In genomic region chr3:17823039-17823438, GRCh38 we compare ENCODE assay signal across 28 cellular contexts.
DNase-seq lines count a peak whose midpoint lies in the region; ATAC-seq, FAIRE-seq and TF ChIP-seq lines count a peak whose summit lies in the region.
"Had no signal": no experiment of that assay in that cellular context is flagged by ENCODE, and none has a peak within 500 bp of the region (broad histone marks: within the 10 kb centered on the region; RNA-seq: fewer than 3 reads in every experiment).

No MANE protein-coding gene starts in this region.

- H3K9me3 ChIP-seq in PC-9 (ENCODE audit: insufficient read depth, low read depth) (no peaks in the 10 kb centered on the region), small intestine (ENCODE audit: control insufficient read depth, low read depth) (no peaks in the 10 kb centered on the region)
- H3K9me3 ChIP-seq: BE2C had no signal

- no peaks in the 10 kb centered on the region for H3K9me2 ChIP-seq in PC-9 (ENCODE audit: insufficient read depth)

- H4K20me1 ChIP-seq in PC-9 (ENCODE audit: insufficient read depth) = no peaks in the 10 kb centered on the region
- H4K20me1 ChIP-seq: BLaER1 had no signal

- no TSS peak for BruUV-seq in PC-9 (replicated peaks; lab: Mats Ljungman, UMichigan)

- POLR2A ChIA-PET in PC-9 (lab: Charles Lee; ENCODE audit: unreplicated experiment) = no interaction called here

- H3F3A ChIP-seq in PC-9 (ENCODE audit: insufficient read depth, low read depth) = no peaks in the 10 kb centered on the region

- DNase-seq in HuH-7 (ENCODE audit: low spot score) = peak; percentile 26
- no peak for DNase-seq in PC-9
- no peak for DNase-seq in left colon
- DNase-seq in small intestine = peak; percentile 32
- DNase-seq in iPS-NIHi7 (ENCODE audit: extremely low spot score) = no peak
- no peak for DNase-seq in NCI-H2196 treated with DMSO at 0.1 percent for 48 hours (lab: John Stamatoyannopoulos, UW; ENCODE audit: unreplicated experiment)
- DNase-seq: 8988T; ACHN; BE2C; C1 segment of cervical spinal cord; CD4-positive, alpha-beta memory T cell; CD4-positive, CD25-positive, alpha-beta regulatory T cell; CD8-positive, alpha-beta memory T cell; COR-L47; DMS 273 treated with DMSO at 0.1 percent for 48 hours; DMS153; DMS53; DMS79; DND-41; EL; GDM1 had no signal

- no peak for FAIRE-seq in small intestine (lab: Jason Lieb, UNC)
- FAIRE-seq: A204.1, GM12878, GM12892, GM18507 had no signal

- H3K4me3 ChIP-seq in PC-9 (no peak overlapping the region), small intestine (ENCODE audit: low read depth in 1 of 2, low read length in 2 of 2) (no peak overlapping the region)
- H3K4me3 ChIP-seq: BLaER1, GM12878 had no signal

- no peaks in the 10 kb centered on the region for H3K79me2 ChIP-seq in PC-9 (ENCODE audit: low read depth)

- H3K27me3 ChIP-seq in PC-9 (ENCODE audit: insufficient read depth, low read depth) (no peaks in the 10 kb centered on the region), small intestine (ENCODE audit: control insufficient read depth in 2 of 2, insufficient read depth in 2 of 2, low read length in 2 of 2) (no peaks in the 10 kb centered on the region)
- H3K27me3 ChIP-seq: BE2C, BLaER1 had no signal

- peak overlapping the region; percentile 32; the same call in 1 of the 2 replicates for H2AFZ ChIP-seq in PC-9

- TF ChIP-seq CTCF in PC-9 (conservative IDR thresholded peaks at IDR 0.05) = no peak

- H3K4me1 ChIP-seq in PC-9 (replicated peaks; ENCODE audit: insufficient read depth) (no peaks in the 10 kb centered on the region), small intestine (ENCODE audit: control insufficient read depth in 2 of 2, insufficient read depth in 1 of 2, low read depth in 1 of 2, low read length in 1 of 2) (no peaks in the 10 kb centered on the region)
- H3K4me1 ChIP-seq: BE2C, BLaER1 had no signal

- H3K4me2 ChIP-seq in PC-9 = no peak overlapping the region
- H3K4me2 ChIP-seq: BLaER1 had no signal

- intact Hi-C loops in PC-9 (cut with micrococcal nuclease; ENCODE audit: unreplicated experiment) (no loop called here), left colon (cut with DNase I, micrococcal nuclease) (no loop called here)

- CTCF ChIA-PET in PC-9 (lab: Charles Lee) = no interaction called here

- H3K36me3 ChIP-seq in PC-9 (ENCODE audit: low read depth) (no peaks in the 10 kb centered on the region), small intestine (ENCODE audit: control insufficient read depth in 2 of 2, insufficient read depth in 2 of 2, low read length in 2 of 2) (no peaks in the 10 kb centered on the region)
- H3K36me3 ChIP-seq: BE2C, BLaER1 had no signal

- H3K27ac ChIP-seq in PC-9 (no peak overlapping the region), small intestine (ENCODE audit: low read depth in 1 of 2, low read length in 1 of 2) (no peak overlapping the region)
- H3K27ac ChIP-seq: BLaER1 had no signal

- peak; percentile 84 for ATAC-seq in left colon
- no peak for ATAC-seq in GM18867 (IDR thresholded peaks at IDR 0.05; ENCODE audit: unreplicated experiment)
- no peak for ATAC-seq in HG03280 (IDR thresholded peaks at IDR 0.05; ENCODE audit: unreplicated experiment)
- ATAC-seq: GM12878 had no signal

- WGBS in small intestine, 3 donors = 16 to 60% (median 33%) methylated on average over 4 of the region's 4 CpGs

Comparison
In these comparisons a context has a peak if more than half of its experiments do, and no peak if none do; other contexts are left out.
1. DNase-seq: peak in HuH-7 (single experiment) and small intestine (single experiment); none in PC-9 (0 of 2), left colon (0 of 2), iPS-NIHi7 (single experiment) and NCI-H2196 treated with DMSO at 0.1 percent for 48 hours (single experiment).